8 cellular contexts compared by ENCODE assay signal in genomic region chrX:123860506-123860840, GRCh38. TPM values are rescaled to one million over a fixed set of nuclear protein-coding genes. Genes with fewer than 3 reads are reported as not detected.
DNase-seq lines count a peak whose midpoint lies in the region; ATAC-seq, FAIRE-seq and TF ChIP-seq lines count a peak whose summit lies in the region.

No MANE protein-coding gene starts in this region.

- H3K79me2 ChIP-seq in H1 (ENCODE audit: control insufficient read depth in 1 of 2, insufficient read depth in 2 of 2, low read length in 2 of 2) = peaks cover 0 to 39% of the 10 kb centered on the region in 2 experiments; a peak in 2 of 4 replicates

- POLR2A ChIA-PET in H1 (lab: Charles Lee; ENCODE audit: partially characterized antibody) = interaction anchor here (0.6 to 1.8 kb wide), 3 partner anchors 16 to 99 kb away, joined by 3 to 5 read pairs (median 4); no protein-coding TSS in a partner anchor

- WGBS in H1 (ENCODE audit: extremely low coverage in 1 of 2, insufficient coverage in 1 of 2, insufficient read length in 1 of 2, insufficient replicate concordance in 2 of 2, low coverage in 1 of 2, low lambda C conversion rate in 2 of 2, missing lambda C conversion rate in 1 of 2), 2 experiments = 0% methylated on average over 3 of the region's 3 CpGs; no CpG with 5 or more reads in 1 of the 2 experiments

- no peak overlapping the region for H3K23ac ChIP-seq in H1 (ENCODE audit: insufficient read length)

- peak overlapping the region; percentile 64 to 85 (median 76) for H3K9ac ChIP-seq in H1 (replicated peaks in 1 of 4; ENCODE audit: extremely low read depth in 1 of 4, low read depth in 3 of 4, low read length in 3 of 4)

- H3K79me1 ChIP-seq in H1 (ENCODE audit: low read depth, low read length) = no peaks in the 10 kb centered on the region

- peak; percentile 58 for DNase-seq in EH (ENCODE audit: low read depth)
- DNase-seq in SJSA1 (ENCODE audit: low read depth in 1 of 2, low spot score in 2 of 2) = peak in 1 of 2 experiments; percentile 64
- DNase-seq in H1 (ENCODE audit: low read depth in 1 of 2, low spot score in 2 of 2) = no peak
- peak; percentile 14 for DNase-seq in mucosa of gallbladder (ENCODE audit: low spot score)
- no peak for DNase-seq in NCI-H226
- no peak for DNase-seq in activated CD4-positive, CD25-positive, alpha-beta regulatory T cell treated with anti-CD3 and anti-CD28 coated beads, Interleukin-2, amount 50 U/mL, for 72 hours

- H2AFZ ChIP-seq in H1 (ENCODE audit: low read length) = no peak overlapping the region

- H4K91ac ChIP-seq in H1 (replicated peaks; ENCODE audit: insufficient read length, low read length) = no peak overlapping the region

- no peak overlapping the region for H3K14ac ChIP-seq in H1 (ENCODE audit: insufficient read length)

- H3K4me3 ChIP-seq in SJSA1 = peak overlapping the region; percentile 75
- H3K4me3 ChIP-seq in H1 (ENCODE audit: extremely low read depth in 1 of 4, insufficient read depth in 2 of 4, low read depth in 3 of 4, low read length in 4 of 4) = peak overlapping the region; percentile 51 to 96 (median 60)

- no peak overlapping the region for H4K8ac ChIP-seq in H1 (ENCODE audit: extremely low read depth, insufficient read depth, low read length)

- CTCF ChIA-PET in H1 (lab: Charles Lee; ENCODE audit: partially characterized antibody) = no interaction called here

- H2BK12ac ChIP-seq in H1 (ENCODE audit: low read depth, low read length) = no peak overlapping the region

- TF ChIP-seq EP300 in H1 (IDR thresholded peaks at IDR 0.05; ENCODE audit: borderline replicate concordance in 1 of 2, low read depth in 2 of 2, low read length in 2 of 2) = no peak

- H3K27me3 ChIP-seq in SJSA1 (replicated peaks) = no peaks in the 10 kb centered on the region
- no peaks in the 10 kb centered on the region for H3K27me3 ChIP-seq in H1 (replicated peaks in 1 of 4; ENCODE audit: control insufficient read depth in 3 of 4, extremely low read depth in 1 of 4, insufficient read depth in 3 of 4, low read length in 3 of 4)

- no peak overlapping the region for H3K4ac ChIP-seq in H1 (replicated peaks; ENCODE audit: insufficient read length, low read depth, low read length)

- no peak overlapping the region for H3K18ac ChIP-seq in H1 (ENCODE audit: extremely low read depth, low read length)

- no peak for TF ChIP-seq CTCF in H1 (IDR thresholded peaks at IDR 0.05; ENCODE audit: control extremely low read depth in 1 of 3, insufficient read depth in 1 of 3, low read depth in 1 of 3, low read length in 3 of 3)

- H2BK15ac ChIP-seq in H1 (ENCODE audit: low read length) = no peak overlapping the region

- H2BK5ac ChIP-seq in H1 (ENCODE audit: low read depth, low read length) = peak overlapping the region; percentile 78

- H4K5ac ChIP-seq in H1 (ENCODE audit: insufficient read length, low read depth, low read length) = peak overlapping the region; percentile 44

- H3K27ac ChIP-seq in SJSA1 (peak overlapping the region; percentile 95), H1 (ENCODE audit: low read depth, low read length) (peak overlapping the region; percentile 94; the same call in 1 of the 2 replicates)

- FAIRE-seq in H1 (lab: Jason Lieb, UNC) = no peak

- H3K4me1 ChIP-seq in SJSA1 (replicated peaks) = peaks cover 7% of the 10 kb centered on the region
- H3K4me1 ChIP-seq in H1 (replicated peaks in 1 of 4; ENCODE audit: control insufficient read depth in 3 of 4, insufficient read depth in 4 of 4, low read length in 3 of 4) = peaks cover 0 to 6% (median 2%) of the 10 kb centered on the region in 4 experiments; a peak in 3 of 7 replicates

- ATAC-seq in GM19455 (IDR thresholded peaks at IDR 0.05; ENCODE audit: unreplicated experiment) (peak; percentile 43), HG03442 (IDR thresholded peaks at IDR 0.05; ENCODE audit: unreplicated experiment) (peak; percentile 36)

- no peak overlapping the region for H2BK120ac ChIP-seq in H1 (replicated peaks; ENCODE audit: low read depth, low read length)

- H4K20me1 ChIP-seq in H1 (replicated peaks in 1 of 2; ENCODE audit: control insufficient read depth in 1 of 2, insufficient read depth in 2 of 2, low read length in 2 of 2) = no peaks in the 10 kb centered on the region

- no peak overlapping the region for H2BK20ac ChIP-seq in H1 (ENCODE audit: low read length)

- H2AK5ac ChIP-seq in H1 (ENCODE audit: low read depth, low read length) = no peak overlapping the region

- H3K36me3 ChIP-seq in SJSA1 (peaks cover 5% of the 10 kb centered on the region; the same call in 1 of the 2 replicates), H1 (ENCODE audit: control insufficient read depth in 2 of 4, insufficient read depth in 4 of 4, low read length in 3 of 4) (no peaks in the 10 kb centered on the region)

- H3K9me3 ChIP-seq in SJSA1 (replicated peaks) (no peaks in the 10 kb centered on the region), H1 (ENCODE audit: insufficient read depth in 2 of 2, low read depth in 1 of 2, low read length in 1 of 2) (no peaks in the 10 kb centered on the region)

- peak overlapping the region; percentile 63 to 64 for H3K4me2 ChIP-seq in H1 (ENCODE audit: insufficient read depth in 1 of 2, low read depth in 2 of 2, low read length in 2 of 2)

- no peak for TF ChIP-seq RAD21 in H1 (IDR thresholded peaks at IDR 0.05 in 1 of 2, conservative IDR thresholded peaks at IDR 0.05 in 1 of 2; ENCODE audit: low read depth in 2 of 2, low read length in 2 of 2)

- peaks cover 2% of the 10 kb centered on the region; the same call in 1 of the 2 replicates for H3K23me2 ChIP-seq in H1 (ENCODE audit: low read depth, low read length)

- TF ChIP-seq POLR2A in H1 (IDR thresholded peaks at IDR 0.05; ENCODE audit: control extremely low read depth in 1 of 2, low read depth in 2 of 2, low read length in 2 of 2) = no peak

- H3K56ac ChIP-seq in H1 (replicated peaks; ENCODE audit: insufficient read length, low read depth, low read length) = peak overlapping the region; percentile 79

TF ChIP-seq in H1, 55 proteins besides CTCF, POLR2A, EP300 and RAD21:
- TF ChIP-seq JUND (IDR thresholded peaks at IDR 0.05; ENCODE audit: low read length) (no peak), RFX5 (IDR thresholded peaks at IDR 0.05; ENCODE audit: borderline replicate concordance, low read depth, low read length) (no peak), TEAD4 (IDR thresholded peaks at IDR 0.05; ENCODE audit: low read depth, low read length) (no peak), SUZ12 (IDR thresholded peaks at IDR 0.05; ENCODE audit: low read length) (no peak), TAF1 (IDR thresholded peaks at IDR 0.05; ENCODE audit: low read depth, low read length) (no peak), SP4 (IDR thresholded peaks at IDR 0.05; ENCODE audit: low read length) (no peak), RBBP5 (IDR thresholded peaks at IDR 0.05; ENCODE audit: borderline replicate concordance, low read depth, low read length) (no peak), POLR2AphosphoS5 (IDR thresholded peaks at IDR 0.05; ENCODE audit: low read depth, low read length) (no peak), MAFK (IDR thresholded peaks at IDR 0.05; ENCODE audit: low read depth, low read length) (no peak), KDM1A (IDR thresholded peaks at IDR 0.05; ENCODE audit: borderline replicate concordance, low read length) (no peak), CREB1 (IDR thresholded peaks at IDR 0.05) (no peak), NRF1 (IDR thresholded peaks at IDR 0.05; ENCODE audit: low read depth, low read length) (no peak), TCF12 (IDR thresholded peaks at IDR 0.05; ENCODE audit: low read depth, low read length) (no peak), KDM5A (IDR thresholded peaks at IDR 0.05; ENCODE audit: low read length) (no peak), YY1 (IDR thresholded peaks at IDR 0.05; ENCODE audit: low read depth, low read length) (no peak), GTF2F1 (IDR thresholded peaks at IDR 0.05; ENCODE audit: borderline replicate concordance, low read depth, low read length) (no peak), PHF8 (conservative IDR thresholded peaks at IDR 0.05; ENCODE audit: low read depth, low read length) (no peak), POU5F1 (IDR thresholded peaks at IDR 0.05; ENCODE audit: low read depth, low read length) (no peak)
- TF ChIP-seq, protein P1, sequence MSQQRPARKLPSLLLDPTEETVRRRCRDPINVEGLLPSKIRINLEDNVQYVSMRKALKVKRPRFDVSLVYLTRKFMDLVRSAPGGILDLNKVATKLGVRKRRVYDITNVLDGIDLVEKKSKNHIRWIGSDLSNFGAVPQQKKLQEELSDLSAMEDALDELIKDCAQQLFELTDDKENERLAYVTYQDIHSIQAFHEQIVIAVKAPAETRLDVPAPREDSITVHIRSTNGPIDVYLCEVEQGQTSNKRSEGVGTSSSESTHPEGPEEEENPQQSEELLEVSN (IDR thresholded peaks at IDR 0.05) = no peak

RNA-seq across cellular contexts. Expression of gene XIAP, which starts 0.6 kb away (rescaled TPM):
- total RNA-seq in SJSA1 (2014; rRNA removed; shearing (Covaris generic)) = 42.9 and 71.0 TPM in 2 replicates
- total RNA-seq in H1 (2021; fragmentation: NEBNext Ultra II Directional; extraction: Animal tissue kit (Norgen Biotek cat#: 25700)) = 41.9 and 44.7 TPM in 2 replicates
- polyA plus RNA-seq in H1 (2011; rRNA removed) = 5.3 and 5.9 TPM in 2 replicates
- polyA plus RNA-seq in H1 (2011; cell fraction: cytosol; rRNA removed) = 6.5 TPM
- 10.1 TPM for polyA plus RNA-seq in H1 (2011; cell fraction: nucleus; rRNA removed)
- 13.0 to 21.3 TPM (median 16.3 TPM) in 4 replicates for polyA plus RNA-seq in H1 (2012, experiment 1 of 2)
- polyA plus RNA-seq in H1 (2012, experiment 2 of 2) = 1.5 TPM
- polyA plus RNA-seq in H1 (2013, experiment 1 of 2) = 21.0 TPM
- polyA plus RNA-seq in H1 (2013, experiment 2 of 2) = 20.7 TPM
- polyA minus RNA-seq in H1 (2011; rRNA and poly(A)+ RNA removed) = 13.2 and 31.3 TPM in 2 replicates
- polyA minus RNA-seq in H1 (2011; cell fraction: cytosol; rRNA and poly(A)+ RNA removed) = 8.3 TPM
- polyA minus RNA-seq in H1 (2011; cell fraction: nucleus; rRNA and poly(A)+ RNA removed) = 28.8 TPM
- total RNA-seq in mucosa of gallbladder = 57.7 TPM

Comparison
In these comparisons a context has a peak if more than half of its experiments do, and no peak if none do; other contexts are left out.
1. DNase-seq: peak in EH (single experiment) and mucosa of gallbladder (single experiment); none in H1 (0 of 2), NCI-H226 (single experiment) and activated CD4-positive, CD25-positive, alpha-beta regulatory T cell treated with anti-CD3 and anti-CD28 coated beads, Interleukin-2, amount 50 U/mL, for 72 hours (single experiment).